8 cellular contexts compared by ENCODE assay signal in the genomic region with DNA sequence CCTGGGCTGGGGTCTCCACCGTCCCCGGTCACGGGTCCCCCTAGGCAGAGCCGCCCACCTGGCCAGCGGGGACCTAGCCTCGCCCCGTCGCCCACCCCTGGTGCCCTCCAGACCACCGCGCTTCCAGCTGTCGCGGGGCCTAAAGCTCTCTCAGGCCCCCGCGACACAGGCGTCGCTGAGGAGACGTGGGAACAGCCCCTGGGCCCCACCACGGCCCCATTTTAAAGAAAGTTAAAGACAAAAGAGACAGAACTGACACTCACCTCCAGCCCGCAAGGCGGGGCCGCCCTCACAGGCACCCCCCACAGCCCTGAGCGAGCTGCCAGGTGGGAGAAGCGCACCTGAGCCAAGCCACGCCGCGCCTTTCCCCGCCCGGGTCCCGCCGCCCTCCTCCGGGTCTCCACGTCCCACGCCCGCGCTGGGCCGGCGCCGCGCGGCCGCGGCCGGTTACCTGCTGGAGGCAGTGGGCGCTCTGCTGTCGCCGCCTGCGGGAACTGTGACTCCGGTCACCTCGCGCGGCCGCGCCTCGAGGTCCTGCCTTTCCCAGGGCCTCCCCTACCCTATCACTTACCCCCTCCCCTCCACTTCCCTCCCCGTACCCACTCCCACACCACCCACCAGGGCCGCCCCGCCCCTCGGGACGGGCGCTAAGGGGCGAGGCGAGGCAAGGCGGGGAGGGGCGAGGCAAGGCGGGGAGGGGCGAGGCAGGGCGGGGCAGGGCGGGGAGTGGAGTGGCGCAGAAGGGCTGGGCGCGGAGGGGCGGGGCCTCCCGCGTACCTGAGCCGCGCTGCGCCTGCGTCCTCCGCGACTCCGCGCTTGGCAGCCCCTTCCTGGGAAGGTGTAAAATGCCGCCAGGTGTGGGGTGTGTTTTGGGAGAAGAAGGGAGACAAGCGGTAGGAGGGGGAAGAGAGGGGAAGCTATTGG. TPM values are rescaled to one million over a fixed set of nuclear protein-coding genes. Genes with fewer than 3 reads are reported as not detected.
DNase-seq lines count a peak whose midpoint lies in the region; ATAC-seq, FAIRE-seq and TF ChIP-seq lines count a peak whose summit lies in the region.

No MANE protein-coding gene starts in this region.

- H3K27ac Mint-ChIP-seq in CD14-positive monocyte, result no peak overlapping the region

- peaks cover 3% of the 10 kb centered on the region; the same call in 2 of the 3 replicates for H3K79me2 ChIP-seq in K562 (ENCODE audit: control insufficient read depth, insufficient read depth, low read length)

- H3K4me1 ChIP-seq in K562 (replicated peaks in 1 of 2; ENCODE audit: control insufficient read depth in 2 of 2, insufficient read depth in 2 of 2, low read length in 2 of 2), result peaks cover 2 to 13% of the 10 kb centered on the region in 2 experiments; a peak in 3 of 5 replicates

- H3K9ac ChIP-seq in K562 (ENCODE audit: insufficient read depth in 1 of 2, low read depth in 2 of 2, low read length in 2 of 2), result peak overlapping the region; percentile 62 to 90

- H3K4me3 Mint-ChIP-seq in CD14-positive monocyte, result peak overlapping the region; percentile 73 to 94

- H3K36me3 Mint-ChIP-seq in CD14-positive monocyte, result no peaks in the 10 kb centered on the region

- peaks cover 46 to 56% (median 49%) of the 10 kb centered on the region in 3 donors for H3K27me3 Mint-ChIP-seq in CD14-positive monocyte (ENCODE audit: low read depth in 3 of 3)

- peak overlapping the region; percentile 56; the same call in 2 of the 3 replicates for H3K27ac ChIP-seq in K562 (ENCODE audit: extremely low read depth, low read depth, low read length)

- POLR2A ChIA-PET in K562 (lab: Yijun Ruan, JAX), result no interaction called here

- peak; percentile 71 for ATAC-seq in GM21367 (IDR thresholded peaks at IDR 0.05; ENCODE audit: unreplicated experiment)
- ATAC-seq in K562, result peak; percentile 99
- peak; percentile 70 for ATAC-seq in left lobe of liver

- peaks cover 7% of the 10 kb centered on the region for H3K4me1 Mint-ChIP-seq in CD14-positive monocyte

- DNase-seq in CD14-positive monocyte (ENCODE audit: low spot score) (no peak), T-helper 22 cell (ENCODE audit: low read depth) (peak; percentile 87), K562 (ENCODE audit: extremely low read depth in 1 of 4, low spot score in 3 of 4) (peak; percentile 81 to 89 (median 88)), left lobe of liver (ENCODE audit: low spot score) (peak; percentile 47), hepatic stellate cell (ENCODE audit: low spot score) (no peak)
- peak; percentile 87 to 92 for DNase-seq in stimulated activated CD4-positive, alpha-beta T cell treated with anti-CD3 and anti-CD28 coated beads, Interleukin-4, amount 100 ng/mL, for 48 hours (ENCODE audit: low read depth in 2 of 2)

- no peaks in the 10 kb centered on the region for H4K20me1 ChIP-seq in K562 (replicated peaks; ENCODE audit: control insufficient read depth, insufficient read depth, low read length)

- no TSS peak for BruUV-seq in K562 (replicated peaks; lab: Mats Ljungman, UMichigan)

- H3K9me3 Mint-ChIP-seq in CD14-positive monocyte, result peaks cover 0 to 6% (median 2%) of the 10 kb centered on the region in 7 donors

- H3K9me3 ChIP-seq in K562 (replicated peaks; ENCODE audit: control insufficient read depth, insufficient read depth, low read depth, low read length), result no peaks in the 10 kb centered on the region

- H3K4me3 ChIP-seq in K562, result peak overlapping the region; percentile 54

- CTCF ChIA-PET in K562 (lab: Yijun Ruan, JAX; ENCODE audit: low intra/inter-chr PET ratio), result no interaction called here

- peak overlapping the region; percentile 92 for H3K4me2 ChIP-seq in K562 (ENCODE audit: insufficient read depth, low read length)

- H3K27me3 ChIP-seq in K562 (ENCODE audit: control insufficient read depth in 2 of 2, insufficient read depth in 2 of 2, low read length in 2 of 2), result peaks cover 0 to 5% of the 10 kb centered on the region in 2 experiments; a peak in 1 of 5 replicates

- TF ChIP-seq POLR2A in K562 (conservative IDR thresholded peaks at IDR 0.05), result no peak

- H3K9me1 ChIP-seq in K562 (ENCODE audit: control insufficient read depth, insufficient read depth, low read length), result no peaks in the 10 kb centered on the region

- 0% methylated on average over 21 of the region's 84 CpGs for WGBS in K562 (ENCODE audit: insufficient coverage, low coverage, missing lambda C conversion rate)

- no peak for FAIRE-seq in K562 (lab: Jason Lieb, UNC)

- peak overlapping the region; percentile 95 for H2AFZ ChIP-seq in K562 (ENCODE audit: low read depth, low read length)

- no peak for TF ChIP-seq CTCF in CD14-positive monocyte (IDR thresholded peaks at IDR 0.05)
- TF ChIP-seq CTCF in LNCAP (IDR thresholded peaks at IDR 0.05), result peak; percentile 34; the same call in 1 of the 2 replicates
- TF ChIP-seq CTCF in K562 (IDR thresholded peaks at IDR 0.05 in 2 of 3, conservative IDR thresholded peaks at IDR 0.05 in 1 of 3; ENCODE audit: insufficient read depth in 2 of 3, low read depth in 1 of 3, low read length in 3 of 3), result 0 out of 6 replicates have a peak, but pooled peaks of 1 of the 3 experiments have one; percentile 3

- intact Hi-C loops in CD14-positive monocyte (cut with micrococcal nuclease) (no loop called here), K562 (cut with micrococcal nuclease) (no loop called here)

- peak in 1 of 2 experiments; percentile 15; a peak in 1 of 4 replicates for TF ChIP-seq RAD21 in K562 (CRISPR knock-in tag; conservative IDR thresholded peaks at IDR 0.05 in 1 of 2, IDR thresholded peaks at IDR 0.05 in 1 of 2)

- H3K36me3 ChIP-seq in K562 (ENCODE audit: control insufficient read depth, insufficient read depth, low read length), result no peaks in the 10 kb centered on the region

- TF ChIP-seq EP300 in K562 (IDR thresholded peaks at IDR 0.05; ENCODE audit: low read length), result no peak

- in situ Hi-C loops in K562 (cut with MboI), result no loop called here

TF ChIP-seq in K562, 482 proteins besides CTCF, POLR2A, EP300 and RAD21 (continues in another document):
- TF ChIP-seq ATF1 (CRISPR knock-in tag; IDR thresholded peaks at IDR 0.05) (no peak), ATF1 (tag; IDR thresholded peaks at IDR 0.05) (no peak), HDGF (IDR thresholded peaks at IDR 0.05) (no peak), NCOA6 (IDR thresholded peaks at IDR 0.05) (peak; percentile 63; the same call in 1 of the 2 replicates), RBFOX2 (IDR thresholded peaks at IDR 0.05; ENCODE audit: low read depth, low read length) (peak; percentile 60), MYC (IDR thresholded peaks at IDR 0.05; ENCODE audit: low read depth, low read length) (0 out of 2 replicates have a peak, but pooled peaks have one; percentile 21), MYC (CRISPR knock-in tag; IDR thresholded peaks at IDR 0.05; ENCODE audit: borderline replicate concordance, low read depth) (no peak), RUNX1 (IDR thresholded peaks at IDR 0.05; ENCODE audit: low read depth) (no peak), XRCC4 (IDR thresholded peaks at IDR 0.05; ENCODE audit: extremely low read depth, insufficient read depth, insufficient read length) (no peak), ZNF197 (CRISPR knock-in tag; IDR thresholded peaks at IDR 0.05; ENCODE audit: low read depth) (no peak), CREB5 (CRISPR knock-in tag; IDR thresholded peaks at IDR 0.05) (no peak), SIRT6 (IDR thresholded peaks at IDR 0.05; ENCODE audit: low read depth, low read length) (no peak), VEZF1 (CRISPR knock-in tag; IDR thresholded peaks at IDR 0.05) (peak; percentile 86)

RNA-seq across cellular contexts. Expression of gene TC2N, which starts 31.2 kb away (rescaled TPM):
- under 1 TPM; 0.24 to 0.55 TPM for polyA plus RNA-seq in CD14-positive monocyte
- total RNA-seq in K562 (2011; cell fraction: chromatin; rRNA removed; ENCODE audit: low replicate concordance), result 2.4 and 7.4 TPM in 2 replicates
- 1.1 and 1.2 TPM in 2 replicates for total RNA-seq in K562 (2011; cell fraction: nucleolus; rRNA removed)
- total RNA-seq in K562 (2011; cell fraction: nucleoplasm; rRNA removed), result 2.0 and 2.5 TPM in 2 replicates
- 4.9 and 5.3 TPM in 2 replicates for total RNA-seq in K562 (2014; rRNA removed)
- 10.1 and 11.5 TPM in 2 replicates for total RNA-seq in K562 (2014; rRNA removed; fragmentation: Illumina TruSeq; extraction: Trizol)
- total RNA-seq in K562 (2015; rRNA removed; fragmentation: Illumina TruSeq; extraction: Trizol), result 11.4 and 12.5 TPM in 2 replicates
- 8.4 and 9.5 TPM in 2 replicates for total RNA-seq in K562 (2021)
- polyA plus RNA-seq in K562 (2011; rRNA removed), result 3.0 and 4.0 TPM in 2 replicates
- polyA plus RNA-seq in K562 (2011; cell fraction: cytosol; rRNA removed), result 0.51 and 1.6 TPM in 2 replicates
- polyA plus RNA-seq in K562 (2011; cell fraction: nucleus; rRNA removed), result 1.4 and 3.1 TPM in 2 replicates
- polyA plus RNA-seq in K562 (2012), result 7.8 and 8.5 TPM in 2 replicates
- polyA plus RNA-seq in K562 (2014; fragmentation: Illumina TruSeq; extraction: Trizol), result 8.0 and 10.4 TPM in 2 replicates
- polyA plus RNA-seq in K562 (2014; fragmentation: Nextera tagmentation; extraction: Ambion mirVana), result 1 to 10 TPM; 2.0 to 2.8 TPM
- 5.2 and 7.3 TPM in 2 replicates for polyA plus RNA-seq in K562 (2014; rRNA removed)
- polyA minus RNA-seq in K562 (2011; rRNA and poly(A)+ RNA removed), result 2.9 and 6.6 TPM in 2 replicates
- 1.1 and 2.5 TPM in 2 replicates for polyA minus RNA-seq in K562 (2011; cell fraction: cytosol; rRNA and poly(A)+ RNA removed)
- polyA minus RNA-seq in K562 (2011; cell fraction: nucleus; rRNA and poly(A)+ RNA removed), result 1.2 and 3.8 TPM in 2 replicates
- total RNA-seq in left lobe of liver, result 1.5 TPM

Comparison
In these comparisons a context has a peak if more than half of its experiments do, and no peak if none do; other contexts are left out.
1. DNase-seq: peak in T-helper 22 cell (single experiment), K562 (4 of 4), left lobe of liver (single experiment) and stimulated activated CD4-positive, alpha-beta T cell treated with anti-CD3 and anti-CD28 coated beads, Interleukin-4, amount 100 ng/mL, for 48 hours (2 of 2); none in CD14-positive monocyte (single experiment) and hepatic stellate cell (single experiment).
2. Peak in every context shown above with its lines, with median percentiles within 50 percentile points of each other: ATAC-seq.